Comparison of ENCODE assay signal across 8 cellular contexts in the genomic region with DNA sequence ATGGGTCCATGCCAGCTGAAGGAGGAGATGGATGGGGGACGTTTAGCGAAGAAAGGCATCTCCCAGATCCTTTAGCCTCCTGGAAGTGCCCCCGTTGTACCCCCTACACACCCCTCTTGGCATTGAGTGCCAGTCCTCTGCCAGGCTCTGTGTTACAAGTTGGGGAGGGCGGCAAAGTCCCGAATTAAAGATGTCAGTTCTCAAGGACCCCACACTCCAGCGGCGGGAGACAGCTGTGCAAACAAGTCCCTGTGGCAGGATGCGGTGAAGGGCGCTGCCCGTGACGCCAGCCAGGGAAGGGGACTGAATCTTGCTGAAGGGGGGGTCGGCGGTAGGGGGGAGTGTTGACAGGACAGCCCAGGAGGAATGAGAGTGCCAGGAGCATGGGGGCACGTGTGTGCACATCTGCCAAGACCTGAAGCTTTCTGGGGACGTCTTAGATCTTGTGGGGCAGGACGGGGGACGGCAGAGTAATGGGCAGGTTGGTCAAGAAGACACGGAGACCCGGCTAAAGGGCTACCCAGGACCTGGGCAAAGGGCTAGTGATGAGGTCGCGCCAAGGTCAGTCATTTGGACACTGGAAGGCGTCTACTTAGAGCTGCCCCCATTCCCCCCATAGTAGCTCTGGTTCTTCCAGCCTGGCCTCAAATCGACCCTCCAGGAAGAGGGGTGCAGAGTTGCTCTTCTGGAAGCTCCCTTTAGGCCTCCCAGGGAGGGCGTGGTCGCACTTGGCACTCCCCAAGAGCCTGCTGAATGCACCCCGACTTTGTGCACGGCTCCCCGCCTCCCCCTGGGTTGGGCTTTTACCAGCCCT. TPM values are rescaled to one million over a fixed set of nuclear protein-coding genes. Genes with fewer than 3 reads are reported as not detected.
A peak's percentile ranks its signal among the peaks of the same experiment; 100 is the strongest.
DNase-seq lines count a peak whose midpoint lies in the region; ATAC-seq and TF ChIP-seq lines count a peak whose summit lies in the region.

No MANE protein-coding gene starts in this region.

- no peaks in the 10 kb centered on the region for H3K36me3 ChIP-seq in cardiac muscle cell
- H3K36me3 ChIP-seq in trophoblast cell (ENCODE audit: control insufficient read depth in 1 of 2, insufficient read depth in 2 of 2, low read length in 2 of 2), result peaks cover 7% of the 10 kb centered on the region in 2 experiments

- peak overlapping the region; percentile 80 for H3K18ac ChIP-seq in trophoblast cell (ENCODE audit: low read length)

- no CpG with 5 or more reads among the region's 28 CpGs for WGBS in trophoblast cell (ENCODE audit: extremely low coverage, insufficient coverage, insufficient read length)

- peak overlapping the region; percentile 97 for H4K91ac ChIP-seq in trophoblast cell (ENCODE audit: low read depth, low read length)

- H3K27ac Mint-ChIP-seq in activated naive CD8-positive, alpha-beta T cell treated with anti-CD3 and anti-CD28 coated beads for 36 hours, result peak overlapping the region; percentile 93

- ATAC-seq in HG03469 (IDR thresholded peaks at IDR 0.05; ENCODE audit: unreplicated experiment) (no peak), HG02884 (IDR thresholded peaks at IDR 0.05; ENCODE audit: unreplicated experiment) (no peak)

- H3K14ac ChIP-seq in trophoblast cell (ENCODE audit: low read length), result peak overlapping the region; percentile 90

- H3K36me3 Mint-ChIP-seq in activated naive CD8-positive, alpha-beta T cell treated with anti-CD3 and anti-CD28 coated beads for 36 hours, result peaks cover 2% of the 10 kb centered on the region

- peak overlapping the region; percentile 41 for H4K12ac ChIP-seq in trophoblast cell (ENCODE audit: low read depth, low read length)

- H3K27me3 Mint-ChIP-seq in activated naive CD8-positive, alpha-beta T cell treated with anti-CD3 and anti-CD28 coated beads for 36 hours, result peaks cover 5% of the 10 kb centered on the region

- peak overlapping the region; percentile 2 for H3K4ac ChIP-seq in trophoblast cell (ENCODE audit: low read depth, low read length)

- no peak overlapping the region for H2BK5ac ChIP-seq in trophoblast cell (ENCODE audit: low read depth, low read length, poor library complexity)

- no peaks in the 10 kb centered on the region for H3K9me3 Mint-ChIP-seq in activated naive CD8-positive, alpha-beta T cell treated with anti-CD3 and anti-CD28 coated beads for 36 hours

- no peaks in the 10 kb centered on the region for H3K9me3 ChIP-seq in cardiac muscle cell (ENCODE audit: low read depth)
- H3K9me3 ChIP-seq in trophoblast cell (ENCODE audit: insufficient read depth, low read depth, low read length), result no peaks in the 10 kb centered on the region

- H3K79me2 ChIP-seq in trophoblast cell (ENCODE audit: control insufficient read depth, insufficient read depth, low read length, poor library complexity), result peaks cover 21% of the 10 kb centered on the region

- no peak for TF ChIP-seq CTCF in cardiac muscle cell (IDR thresholded peaks at IDR 0.05; ENCODE audit: low read depth, low read length)

- H3K27ac ChIP-seq in cardiac muscle cell, result peak overlapping the region; percentile 99
- H3K27ac ChIP-seq in trophoblast cell (ENCODE audit: low read depth, low read length), result peak overlapping the region; percentile 91

- H3K4me1 Mint-ChIP-seq in activated naive CD8-positive, alpha-beta T cell treated with anti-CD3 and anti-CD28 coated beads for 36 hours, result peaks cover 27% of the 10 kb centered on the region

- H2AFZ ChIP-seq in trophoblast cell (ENCODE audit: insufficient read depth, low read length, poor library complexity), result peak overlapping the region; percentile 19

- no peak overlapping the region for H3K9ac ChIP-seq in trophoblast cell (ENCODE audit: low read length)

- H3K27me3 ChIP-seq in cardiac muscle cell (no peaks in the 10 kb centered on the region), trophoblast cell (ENCODE audit: insufficient read depth, low read length) (no peaks in the 10 kb centered on the region)

- H4K8ac ChIP-seq in trophoblast cell (ENCODE audit: low read depth, low read length), result peak overlapping the region; percentile 88

- H3K4me2 ChIP-seq in trophoblast cell (ENCODE audit: low read length), result peak overlapping the region; percentile 71

- H3K79me1 ChIP-seq in trophoblast cell (ENCODE audit: low read length), result peaks cover 37% of the 10 kb centered on the region

- DNase-seq in CMK (ENCODE audit: low read depth) (peak; percentile 91), LHCN-M2 (ENCODE audit: low read depth) (peak; percentile 90), SIG-M5 (lab: John Stamatoyannopoulos, UW) (peak; percentile 51), cardiac muscle cell (ENCODE audit: low read depth in 1 of 2, low spot score in 1 of 2) (peak; percentile 64 to 67), trophoblast cell (peak in 1 of 2 donors; percentile 42)
- peak; percentile 68 for DNase-seq in activated naive CD8-positive, alpha-beta T cell treated with anti-CD3 and anti-CD28 coated beads for 36 hours

- H2AK5ac ChIP-seq in trophoblast cell (ENCODE audit: low read length), result peak overlapping the region; percentile 64

- H3K23ac ChIP-seq in trophoblast cell (ENCODE audit: low read length), result no peak overlapping the region

- H3K4me3 Mint-ChIP-seq in activated naive CD8-positive, alpha-beta T cell treated with anti-CD3 and anti-CD28 coated beads for 36 hours, result peak overlapping the region; percentile 79

- H3K4me3 ChIP-seq in cardiac muscle cell (peak overlapping the region; percentile 95), trophoblast cell (ENCODE audit: low read depth, low read length) (peak overlapping the region; percentile 78)

- peak overlapping the region; percentile 42 for H2BK12ac ChIP-seq in trophoblast cell (ENCODE audit: low read length)

- H3K4me1 ChIP-seq in cardiac muscle cell (ENCODE audit: low read depth) (no peaks in the 10 kb centered on the region), trophoblast cell (ENCODE audit: control insufficient read depth in 1 of 2, insufficient read depth in 2 of 2, low read length in 2 of 2) (peaks cover 18 to 26% of the 10 kb centered on the region in 2 experiments)

- H2BK120ac ChIP-seq in trophoblast cell (ENCODE audit: insufficient read depth, low read length, poor library complexity), result peak overlapping the region; percentile 97

RNA-seq across cellular contexts. Expression of gene CTDSP1, which starts 2.8 kb away (rescaled TPM):
- total RNA-seq in LHCN-M2 (2014; rRNA removed), result 69.7 and 74.1 TPM in 2 replicates
- polyA plus RNA-seq in LHCN-M2 (2012), result 69.7 TPM
- total RNA-seq in activated naive CD8-positive, alpha-beta T cell treated with anti-CD3 and anti-CD28 coated beads for 36 hours, result 10 to 100 TPM; 67.8 to 73.5 TPM
- total RNA-seq in cardiac muscle cell, result 147 and 179 TPM in 2 replicates
- polyA plus RNA-seq in cardiac muscle cell, result 22.6 and 35.5 TPM in 2 replicates
- 37.9 and 39.2 TPM in 2 replicates for polyA plus RNA-seq in trophoblast cell (2013)

RNA-seq across cellular contexts. Expression of gene SLC11A1, which starts 14.8 kb away (rescaled TPM):
- total RNA-seq in LHCN-M2 (2014; rRNA removed) (0.11 and 0.13 TPM in 2 replicates), cardiac muscle cell (0.25 and 0.63 TPM in 2 replicates)
- 0.17 TPM for polyA plus RNA-seq in LHCN-M2 (2012)
- total RNA-seq in activated naive CD8-positive, alpha-beta T cell treated with anti-CD3 and anti-CD28 coated beads for 36 hours, result under 1 TPM; 0.08 TPM
- polyA plus RNA-seq in cardiac muscle cell, result 0.81 and 1.1 TPM in 2 replicates
- polyA plus RNA-seq in trophoblast cell (2013), result 0.05 and 0.06 TPM in 2 replicates

RNA-seq across cellular contexts. Expression of gene VIL1, which starts 22.0 kb away (rescaled TPM):
- total RNA-seq in LHCN-M2 (2014; rRNA removed) (not detected in 2 replicates), cardiac muscle cell (0.63 and 1.1 TPM in 2 replicates)
- polyA plus RNA-seq in LHCN-M2 (2012), result 0.13 TPM
- not detected for total RNA-seq in activated naive CD8-positive, alpha-beta T cell treated with anti-CD3 and anti-CD28 coated beads for 36 hours
- 0.52 and 0.65 TPM in 2 replicates for polyA plus RNA-seq in cardiac muscle cell
- 0.16 and 0.17 TPM in 2 replicates for polyA plus RNA-seq in trophoblast cell (2013)

RNA-seq across cellular contexts. Expression of gene CATIP, which starts 40.2 kb away (rescaled TPM):
- not detected in 2 replicates for total RNA-seq in LHCN-M2 (2014; rRNA removed)
- not detected for polyA plus RNA-seq in LHCN-M2 (2012)
- not detected for total RNA-seq in activated naive CD8-positive, alpha-beta T cell treated with anti-CD3 and anti-CD28 coated beads for 36 hours
- total RNA-seq in cardiac muscle cell, result 2.0 and 5.5 TPM in 2 replicates
- 1.2 and 5.0 TPM in 2 replicates for polyA plus RNA-seq in cardiac muscle cell
- 0.14 and 0.17 TPM in 2 replicates for polyA plus RNA-seq in trophoblast cell (2013)
